In genomic region chr7:106779877-106780276, GRCh38 we compare ENCODE assay signal across 13 cellular contexts.
DNase-seq lines count a peak whose midpoint lies in the region; ATAC-seq, FAIRE-seq and TF ChIP-seq lines count a peak whose summit lies in the region.
"Had no signal": no experiment of that assay in that cellular context is flagged by ENCODE, and none has a peak within 500 bp of the region (broad histone marks: within the 10 kb centered on the region; RNA-seq: fewer than 3 reads in every experiment).

No MANE protein-coding gene starts in this region.

- CTCF ChIA-PET in activated CD4-positive, alpha-beta T cell treated with anti-CD3 and anti-CD28 coated beads for 36 hours (lab: Charles Lee): interaction anchor here (0.9 to 2.9 kb wide), 3 partner anchors 13 to 342 kb away, joined by 3 to 19 read pairs (median 3); no protein-coding TSS in a partner anchor
- CTCF ChIA-PET in activated CD4-positive, alpha-beta T cell treated with anti-CD3 and anti-CD28 coated beads, Interleukin-2, amount 10 ng/mL, durations not matched to agents 7 days and 5 days (lab: Charles Lee): interaction anchor here (0.6 to 1.8 kb wide), 3 partner anchors 9 to 454 kb away, joined by 3 to 5 read pairs (median 3); partner anchors contain the start of gene CCDC71L
- CTCF ChIA-PET in H1 (lab: Charles Lee; ENCODE audit: partially characterized antibody): interaction anchor here (0.6 to 1.6 kb wide), 15 partner anchors 9 to 934 kb away, joined by 3 to 12 read pairs (median 4); no protein-coding TSS in a partner anchor

- ATAC-seq in activated CD4-positive, alpha-beta T cell treated with anti-CD3 and anti-CD28 coated beads for 36 hours: peak; percentile 30
- ATAC-seq in stimulated activated effector memory CD8-positive, alpha-beta T cell treated with anti-CD3 and anti-CD28 coated beads, Interleukin-12 subunit alpha, Interleukin-12 subunit beta, amount 100 ng/mL, for 72 hours: peak; percentile 58
- ATAC-seq in GM21381 (IDR thresholded peaks at IDR 0.05; ENCODE audit: unreplicated experiment): no peak

- no peak overlapping the region for H3K4me2 ChIP-seq in H1 (ENCODE audit: insufficient read depth in 1 of 2, low read depth in 2 of 2, low read length in 2 of 2)

- H4K5ac ChIP-seq in H1 (ENCODE audit: insufficient read length, low read depth, low read length): no peak overlapping the region

- H3K4me1 Mint-ChIP-seq in activated CD4-positive, alpha-beta T cell treated with anti-CD3 and anti-CD28 coated beads for 36 hours: peaks cover 17% of the 10 kb centered on the region
- no peaks in the 10 kb centered on the region for H3K4me1 Mint-ChIP-seq in activated CD4-positive, alpha-beta T cell treated with anti-CD3 and anti-CD28 coated beads, Interleukin-2, amount 10 ng/mL, durations not matched to agents 7 days and 5 days
- peaks cover 13% of the 10 kb centered on the region for H3K4me1 Mint-ChIP-seq in stimulated activated effector memory CD8-positive, alpha-beta T cell treated with anti-CD3 and anti-CD28 coated beads, Interleukin-12 subunit alpha, Interleukin-12 subunit beta, amount 100 ng/mL, for 72 hours
- H3K4me1 Mint-ChIP-seq in activated T-helper 2 cell treated with anti-CD3 and anti-CD28 coated beads, Interferon-gamma antibody, Interleukin-2, Interleukin-4, amounts not matched to agents 10 μg/mL and 5 μg/mL and 100 μg/mL, durations not matched to agents 14 hours and 24 hours and 36 hours (ENCODE audit: low read depth): peaks cover 15% of the 10 kb centered on the region
- H3K4me1 Mint-ChIP-seq: B cell had no signal

- no peak overlapping the region for H2BK12ac ChIP-seq in H1 (ENCODE audit: low read depth, low read length)

- H3K23ac ChIP-seq in H1 (ENCODE audit: insufficient read length): no peak overlapping the region

- H3K36me3 ChIP-seq in H1 (ENCODE audit: control insufficient read depth in 2 of 4, insufficient read depth in 4 of 4, low read length in 3 of 4): no peaks in the 10 kb centered on the region; a peak in 1 of 8 replicates

- no peak for FAIRE-seq in H1 (lab: Jason Lieb, UNC)
- FAIRE-seq: GM19239 had no signal

- H3K27ac ChIP-seq in H1 (ENCODE audit: low read depth, low read length): no peak overlapping the region

- peak; percentile 34 for DNase-seq in activated CD4-positive, alpha-beta T cell treated with anti-CD3 and anti-CD28 coated beads for 36 hours
- DNase-seq in activated CD4-positive, alpha-beta T cell treated with anti-CD3 and anti-CD28 coated beads, Interleukin-2, amount 10 ng/mL, durations not matched to agents 7 days and 5 days: no peak
- DNase-seq in M059J (ENCODE audit: low read depth) (peak; percentile 75), H1 (ENCODE audit: low read depth in 1 of 2, low spot score in 2 of 2) (peak in 1 of 2 experiments; percentile 56)
- DNase-seq in stimulated activated effector memory CD8-positive, alpha-beta T cell treated with anti-CD3 and anti-CD28 coated beads, Interleukin-12 subunit alpha, Interleukin-12 subunit beta, amount 100 ng/mL, for 72 hours (ENCODE audit: low spot score in 2 of 2): no peak
- no peak for DNase-seq in activated naive CD4-positive, alpha-beta T cell treated with Interleukin-2 at 50 U/mL for 16 hours
- DNase-seq in activated T-helper 2 cell treated with anti-CD3 and anti-CD28 coated beads, Interferon-gamma antibody, Interleukin-2, Interleukin-4, amounts not matched to agents 10 μg/mL and 5 μg/mL and 100 μg/mL, durations not matched to agents 14 hours and 24 hours and 36 hours (ENCODE audit: low spot score): no peak
- DNase-seq: activated T-cell treated with anti-CD3 and anti-CD28 coated beads for 4 hours; effector CD8-positive, alpha-beta T cell; mammary epithelial cell had no signal

- no peaks in the 10 kb centered on the region for H3K79me2 ChIP-seq in H1 (ENCODE audit: control insufficient read depth in 1 of 2, insufficient read depth in 2 of 2, low read length in 2 of 2)

- no peak overlapping the region for H2AK5ac ChIP-seq in H1 (ENCODE audit: low read depth, low read length)

- H2BK5ac ChIP-seq in H1 (ENCODE audit: low read depth, low read length): no peak overlapping the region

- no peaks in the 10 kb centered on the region for H4K20me1 ChIP-seq in H1 (replicated peaks in 1 of 2; ENCODE audit: control insufficient read depth in 1 of 2, insufficient read depth in 2 of 2, low read length in 2 of 2)

- no peaks in the 10 kb centered on the region for H3K23me2 ChIP-seq in H1 (ENCODE audit: low read depth, low read length)

- peaks cover 6% of the 10 kb centered on the region for H3K9me3 Mint-ChIP-seq in activated CD4-positive, alpha-beta T cell treated with anti-CD3 and anti-CD28 coated beads for 36 hours (ENCODE audit: low read depth)
- peaks cover 7% of the 10 kb centered on the region for H3K9me3 Mint-ChIP-seq in activated CD4-positive, alpha-beta T cell treated with anti-CD3 and anti-CD28 coated beads, Interleukin-2, amount 10 ng/mL, durations not matched to agents 7 days and 5 days
- H3K9me3 Mint-ChIP-seq in stimulated activated effector memory CD8-positive, alpha-beta T cell treated with anti-CD3 and anti-CD28 coated beads, Interleukin-12 subunit alpha, Interleukin-12 subunit beta, amount 100 ng/mL, for 72 hours: peaks cover 3% of the 10 kb centered on the region
- H3K9me3 Mint-ChIP-seq in activated T-helper 2 cell treated with anti-CD3 and anti-CD28 coated beads, Interferon-gamma antibody, Interleukin-2, Interleukin-4, amounts not matched to agents 10 μg/mL and 5 μg/mL and 100 μg/mL, durations not matched to agents 14 hours and 24 hours and 36 hours: peaks cover 12% of the 10 kb centered on the region

- no peak overlapping the region for H3K4ac ChIP-seq in H1 (replicated peaks; ENCODE audit: insufficient read length, low read depth, low read length)

- TF ChIP-seq EP300 in H1 (IDR thresholded peaks at IDR 0.05; ENCODE audit: borderline replicate concordance in 1 of 2, low read depth in 2 of 2, low read length in 2 of 2): no peak

- peak; percentile 56 to 68 (median 66) for TF ChIP-seq CTCF in H1 (IDR thresholded peaks at IDR 0.05; ENCODE audit: control extremely low read depth in 1 of 3, insufficient read depth in 1 of 3, low read depth in 1 of 3, low read length in 3 of 3)

- intact Hi-C loops in activated CD4-positive, alpha-beta T cell treated with anti-CD3 and anti-CD28 coated beads for 36 hours (cut with DNase I, micrococcal nuclease): loop anchor here in 1 of 2 experiments (10.0 kb wide), 1 partner anchor 1035 kb away; no protein-coding TSS in a partner anchor
- intact Hi-C loops in activated T-helper 2 cell treated with anti-CD3 and anti-CD28 coated beads, Interferon-gamma antibody, Interleukin-2, Interleukin-4, amounts not matched to agents 10 μg/mL and 5 μg/mL and 100 μg/mL, durations not matched to agents 14 hours and 24 hours and 36 hours (cut with micrococcal nuclease): no loop called here

- TF ChIP-seq RAD21 in H1 (IDR thresholded peaks at IDR 0.05 in 1 of 2, conservative IDR thresholded peaks at IDR 0.05 in 1 of 2; ENCODE audit: low read depth in 2 of 2, low read length in 2 of 2): peak; percentile 58 to 71

- no peak overlapping the region for H2BK15ac ChIP-seq in H1 (ENCODE audit: low read length)

- no peak overlapping the region for H3K4me3 ChIP-seq in H1 (ENCODE audit: extremely low read depth in 1 of 4, insufficient read depth in 2 of 4, low read depth in 3 of 4, low read length in 4 of 4)

- peak overlapping the region; percentile 17; the same call in 1 of the 2 replicates for H2AFZ ChIP-seq in H1 (ENCODE audit: low read length)

- no peak overlapping the region for H2BK20ac ChIP-seq in H1 (ENCODE audit: low read length)

- H3K56ac ChIP-seq in H1 (replicated peaks; ENCODE audit: insufficient read length, low read depth, low read length): no peak overlapping the region

- peaks cover under 1% of the 10 kb centered on the region for H3K36me3 Mint-ChIP-seq in activated CD4-positive, alpha-beta T cell treated with anti-CD3 and anti-CD28 coated beads for 36 hours (ENCODE audit: low read depth)
- H3K36me3 Mint-ChIP-seq in activated CD4-positive, alpha-beta T cell treated with anti-CD3 and anti-CD28 coated beads, Interleukin-2, amount 10 ng/mL, durations not matched to agents 7 days and 5 days (ENCODE audit: low read depth): no peaks in the 10 kb centered on the region
- no peaks in the 10 kb centered on the region for H3K36me3 Mint-ChIP-seq in stimulated activated effector memory CD8-positive, alpha-beta T cell treated with anti-CD3 and anti-CD28 coated beads, Interleukin-12 subunit alpha, Interleukin-12 subunit beta, amount 100 ng/mL, for 72 hours
- H3K36me3 Mint-ChIP-seq in activated T-helper 2 cell treated with anti-CD3 and anti-CD28 coated beads, Interferon-gamma antibody, Interleukin-2, Interleukin-4, amounts not matched to agents 10 μg/mL and 5 μg/mL and 100 μg/mL, durations not matched to agents 14 hours and 24 hours and 36 hours (ENCODE audit: low read depth): peaks cover 4% of the 10 kb centered on the region

- 82% methylated on average over 4 of the region's 4 CpGs; no CpG with 5 or more reads in 1 of the 2 experiments for WGBS in H1 (ENCODE audit: extremely low coverage in 1 of 2, insufficient coverage in 1 of 2, insufficient read length in 1 of 2, insufficient replicate concordance in 2 of 2, low coverage in 1 of 2, low lambda C conversion rate in 2 of 2, missing lambda C conversion rate in 1 of 2), 2 experiments

- H3K9ac ChIP-seq in H1 (replicated peaks in 1 of 4; ENCODE audit: extremely low read depth in 1 of 4, low read depth in 3 of 4, low read length in 3 of 4): no peak overlapping the region

- H3K79me1 ChIP-seq in H1 (ENCODE audit: low read depth, low read length): no peaks in the 10 kb centered on the region

- H4K91ac ChIP-seq in H1 (replicated peaks; ENCODE audit: insufficient read length, low read length): no peak overlapping the region

- H3K27ac Mint-ChIP-seq in activated CD4-positive, alpha-beta T cell treated with anti-CD3 and anti-CD28 coated beads for 36 hours: no peak overlapping the region
- no peak overlapping the region for H3K27ac Mint-ChIP-seq in activated CD4-positive, alpha-beta T cell treated with anti-CD3 and anti-CD28 coated beads, Interleukin-2, amount 10 ng/mL, durations not matched to agents 7 days and 5 days
- no peak overlapping the region for H3K27ac Mint-ChIP-seq in stimulated activated effector memory CD8-positive, alpha-beta T cell treated with anti-CD3 and anti-CD28 coated beads, Interleukin-12 subunit alpha, Interleukin-12 subunit beta, amount 100 ng/mL, for 72 hours
- H3K27ac Mint-ChIP-seq in activated T-helper 2 cell treated with anti-CD3 and anti-CD28 coated beads, Interferon-gamma antibody, Interleukin-2, Interleukin-4, amounts not matched to agents 10 μg/mL and 5 μg/mL and 100 μg/mL, durations not matched to agents 14 hours and 24 hours and 36 hours: no peak overlapping the region
- H3K27ac Mint-ChIP-seq: B cell had no signal

- H4K8ac ChIP-seq in H1 (ENCODE audit: extremely low read depth, insufficient read depth, low read length): no peak overlapping the region

- no peaks in the 10 kb centered on the region for H3K27me3 Mint-ChIP-seq in activated CD4-positive, alpha-beta T cell treated with anti-CD3 and anti-CD28 coated beads for 36 hours
- H3K27me3 Mint-ChIP-seq in activated CD4-positive, alpha-beta T cell treated with anti-CD3 and anti-CD28 coated beads, Interleukin-2, amount 10 ng/mL, durations not matched to agents 7 days and 5 days: no peaks in the 10 kb centered on the region
- no peaks in the 10 kb centered on the region for H3K27me3 Mint-ChIP-seq in activated T-helper 2 cell treated with anti-CD3 and anti-CD28 coated beads, Interferon-gamma antibody, Interleukin-2, Interleukin-4, amounts not matched to agents 10 μg/mL and 5 μg/mL and 100 μg/mL, durations not matched to agents 14 hours and 24 hours and 36 hours (ENCODE audit: low read depth)
- H3K27me3 Mint-ChIP-seq: B cell had no signal

- POLR2A ChIA-PET in activated CD4-positive, alpha-beta T cell treated with anti-CD3 and anti-CD28 coated beads for 36 hours (lab: Charles Lee): no interaction called here
- POLR2A ChIA-PET in activated CD4-positive, alpha-beta T cell treated with anti-CD3 and anti-CD28 coated beads, Interleukin-2, amount 10 ng/mL, durations not matched to agents 7 days and 5 days (lab: Charles Lee): interaction anchor here (0.6 kb wide), 1 partner anchor 237 kb away, joined by 3 read pairs; no protein-coding TSS in a partner anchor
- POLR2A ChIA-PET in H1 (lab: Charles Lee; ENCODE audit: partially characterized antibody): interaction anchor here (0.9 kb wide), 1 partner anchor 389 kb away, joined by 3 read pairs; the partner anchor contains the start of gene HBP1

- peaks cover 0 to 3% (median 0%) of the 10 kb centered on the region in 4 experiments; a peak in 1 of 7 replicates for H3K4me1 ChIP-seq in H1 (replicated peaks in 1 of 4; ENCODE audit: control insufficient read depth in 3 of 4, insufficient read depth in 4 of 4, low read length in 3 of 4)

- H3K18ac ChIP-seq in H1 (ENCODE audit: extremely low read depth, low read length): no peak overlapping the region

- H3K14ac ChIP-seq in H1 (ENCODE audit: insufficient read length): no peak overlapping the region

- H3K4me3 Mint-ChIP-seq in activated CD4-positive, alpha-beta T cell treated with anti-CD3 and anti-CD28 coated beads for 36 hours: no peak overlapping the region
- H3K4me3 Mint-ChIP-seq in activated CD4-positive, alpha-beta T cell treated with anti-CD3 and anti-CD28 coated beads, Interleukin-2, amount 10 ng/mL, durations not matched to agents 7 days and 5 days: no peak overlapping the region
- H3K4me3 Mint-ChIP-seq in stimulated activated effector memory CD8-positive, alpha-beta T cell treated with anti-CD3 and anti-CD28 coated beads, Interleukin-12 subunit alpha, Interleukin-12 subunit beta, amount 100 ng/mL, for 72 hours: no peak overlapping the region
- H3K4me3 Mint-ChIP-seq in activated T-helper 2 cell treated with anti-CD3 and anti-CD28 coated beads, Interferon-gamma antibody, Interleukin-2, Interleukin-4, amounts not matched to agents 10 μg/mL and 5 μg/mL and 100 μg/mL, durations not matched to agents 14 hours and 24 hours and 36 hours (ENCODE audit: low read depth): no peak overlapping the region
- H3K4me3 Mint-ChIP-seq: B cell had no signal

- TF ChIP-seq POLR2A in H1 (IDR thresholded peaks at IDR 0.05; ENCODE audit: control extremely low read depth in 1 of 2, low read depth in 2 of 2, low read length in 2 of 2): no peak

- H2BK120ac ChIP-seq in H1 (replicated peaks; ENCODE audit: low read depth, low read length): no peak overlapping the region

- no peaks in the 10 kb centered on the region for H3K9me3 ChIP-seq in H1 (ENCODE audit: insufficient read depth in 2 of 2, low read depth in 1 of 2, low read length in 1 of 2)

- no peaks in the 10 kb centered on the region for H3K27me3 ChIP-seq in H1 (replicated peaks in 1 of 4; ENCODE audit: control insufficient read depth in 3 of 4, extremely low read depth in 1 of 4, insufficient read depth in 3 of 4, low read length in 3 of 4)

Comparison
In these comparisons a context has a peak if more than half of its experiments do, and no peak if none do; other contexts are left out.
1. DNase-seq: peak in activated CD4-positive, alpha-beta T cell treated with anti-CD3 and anti-CD28 coated beads for 36 hours (single experiment) and M059J (single experiment); none in activated CD4-positive, alpha-beta T cell treated with anti-CD3 and anti-CD28 coated beads, Interleukin-2, amount 10 ng/mL, durations not matched to agents 7 days and 5 days (single experiment), stimulated activated effector memory CD8-positive, alpha-beta T cell treated with anti-CD3 and anti-CD28 coated beads, Interleukin-12 subunit alpha, Interleukin-12 subunit beta, amount 100 ng/mL, for 72 hours (0 of 2), activated naive CD4-positive, alpha-beta T cell treated with Interleukin-2 at 50 U/mL for 16 hours (single experiment) and activated T-helper 2 cell treated with anti-CD3 and anti-CD28 coated beads, Interferon-gamma antibody, Interleukin-2, Interleukin-4, amounts not matched to agents 10 μg/mL and 5 μg/mL and 100 μg/mL, durations not matched to agents 14 hours and 24 hours and 36 hours (single experiment).